Comparison of ENCODE assay signal across 14 cellular contexts in genomic region chr18:44708451-44709083, GRCh38. TPM values are rescaled to one million over a fixed set of nuclear protein-coding genes. Genes with fewer than 3 reads are reported as not detected.
A peak's percentile ranks its signal among the peaks of the same experiment; 100 is the strongest.
DNase-seq lines count a peak whose midpoint lies in the region; ATAC-seq and TF ChIP-seq lines count a peak whose summit lies in the region.
"Had no signal": no experiment of that assay in that cellular context is flagged by ENCODE, and none has a peak within 500 bp of the region (broad histone marks: within the 10 kb centered on the region; RNA-seq: fewer than 3 reads in every experiment).

No MANE protein-coding gene starts in this region.

- H3K27ac ChIP-seq in thyroid gland, result peak overlapping the region in 2 of 3 donors; percentile 47 to 68

- intact Hi-C loops in thyroid gland (cut with DNase I), result no loop called here
- intact Hi-C loops in mucosa of descending colon (cut with DNase I, micrococcal nuclease), result no loop called here

- TF ChIP-seq CTCF in thyroid gland (IDR thresholded peaks at IDR 0.05) (no peak), mucosa of descending colon (IDR thresholded peaks at IDR 0.05) (no peak)

- ATAC-seq in naive B cell (ENCODE audit: low read depth in 2 of 2) (no peak), GM18907 (IDR thresholded peaks at IDR 0.05; ENCODE audit: unreplicated experiment) (no peak), mucosa of descending colon (no peak)
- ATAC-seq: Panc1 had no signal

- H3K27ac Mint-ChIP-seq in naive B cell, result peak overlapping the region in 4 of 6 donors; percentile 39 to 88 (median 77)

- H3K36me3 ChIP-seq in thyroid gland (no peaks in the 10 kb centered on the region), mucosa of descending colon (ENCODE audit: low read depth) (no peaks in the 10 kb centered on the region)

- H3K9me3 ChIP-seq in thyroid gland, result no peaks in the 10 kb centered on the region
- H3K9me3 ChIP-seq in mucosa of descending colon, result no peaks in the 10 kb centered on the region

- no peaks in the 10 kb centered on the region for H3K27me3 Mint-ChIP-seq in naive B cell

- TF ChIP-seq POLR2A in thyroid gland (IDR thresholded peaks at IDR 0.05), result no peak

- peak; percentile 29 for DNase-seq in RPMI7951 (ENCODE audit: low read depth)
- DNase-seq in fibroblast of gingiva (ENCODE audit: low read depth), result peak; percentile 38
- no peak for DNase-seq in naive B cell
- no peak for DNase-seq in thyroid gland
- DNase-seq in NCI-H1105 treated with DMSO at 0.1 percent for 48 hours (lab: John Stamatoyannopoulos, UW), result no peak
- DNase-seq in LoVo (ENCODE audit: low spot score), result no peak
- no peak for DNase-seq in mucosa of descending colon
- DNase-seq: activated naive CD4-positive, alpha-beta T cell treated with anti-CD3 and anti-CD28 coated beads, Interleukin-2, amount 50 U/mL, for 16 hours; CD4-positive, CD25-positive, alpha-beta regulatory T cell; NCI-H2171 treated with DMSO at 0.1 percent for 48 hours; small intestine; T-helper 9 cell had no signal

- peaks cover 57 to 75% (median 66%) of the 10 kb centered on the region in 3 donors for H3K4me1 Mint-ChIP-seq in naive B cell

- H3K36me3 Mint-ChIP-seq in naive B cell, result peaks cover 33 to 34% of the 10 kb centered on the region in 2 donors
- H3K36me3 Mint-ChIP-seq: CD4-positive, CD25-positive, alpha-beta regulatory T cell had no signal

- no peaks in the 10 kb centered on the region for H3K9me3 Mint-ChIP-seq in naive B cell

- H3K4me3 Mint-ChIP-seq in naive B cell, result no peak overlapping the region

- 67 to 73% methylated on average over 9 of the region's 9 CpGs for WGBS in thyroid gland, 2 donors

- no peaks in the 10 kb centered on the region for H3K27me3 ChIP-seq in thyroid gland

- H3K4me1 ChIP-seq in thyroid gland (peaks cover 8 to 41% of the 10 kb centered on the region in 2 donors), mucosa of descending colon (ENCODE audit: low read depth) (peaks cover 3% of the 10 kb centered on the region)

- H3K4me3 ChIP-seq in thyroid gland (replicated peaks in 1 of 3) (no peak overlapping the region), mucosa of descending colon (no peak overlapping the region)

RNA-seq across cellular contexts. Expression of gene SETBP1, which starts 27.9 kb away (rescaled TPM):
- 5.1 and 5.5 TPM in 2 replicates for total RNA-seq in RPMI7951 (2014; rRNA removed; shearing (Covaris generic))
- polyA plus RNA-seq in naive B cell (ENCODE audit: low read depth in 6 of 6), result 10 to 100 TPM in 3 of 6 donors, 1 to 10 TPM in 3; 6.0 to 20.2 (median 10.0) TPM
- 10 to 100 TPM; 32.1 to 72.0 (median 42.0) TPM for total RNA-seq in thyroid gland
- 10 to 100 TPM; 15.0 to 97.2 (median 17.8) TPM for total RNA-seq in mucosa of descending colon

Comparison
In these comparisons a context has a peak if more than half of its experiments do, and no peak if none do; other contexts are left out.
1. DNase-seq: peak in RPMI7951 (single experiment) and fibroblast of gingiva (single experiment); none in naive B cell (single experiment), thyroid gland (0 of 2), NCI-H1105 treated with DMSO at 0.1 percent for 48 hours (single experiment), LoVo (single experiment) and mucosa of descending colon (0 of 3).